17 cellular contexts compared by ENCODE assay signal in the genomic region with DNA sequence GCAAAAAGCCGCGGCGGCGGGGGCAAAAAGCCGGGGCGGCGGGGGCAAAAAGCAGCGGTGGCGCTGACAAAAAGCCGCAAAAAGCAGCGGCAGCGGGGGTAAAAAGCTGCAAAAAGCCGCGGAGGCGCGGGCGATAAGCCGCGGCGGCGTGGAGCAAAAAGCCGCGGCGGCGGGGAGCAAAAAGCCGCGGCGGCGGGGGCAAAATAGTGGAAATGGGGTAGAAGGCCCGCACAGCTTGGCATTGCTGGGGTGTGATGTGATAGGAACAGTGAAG.
DNase-seq lines count a peak whose midpoint lies in the region; ATAC-seq, FAIRE-seq and TF ChIP-seq lines count a peak whose summit lies in the region.
"Had no signal": no experiment of that assay in that cellular context is flagged by ENCODE, and none has a peak within 500 bp of the region (broad histone marks: within the 10 kb centered on the region; RNA-seq: fewer than 3 reads in every experiment).

No MANE protein-coding gene starts in this region.

- peaks cover 0 to 12% (median 0%) of the 10 kb centered on the region in 12 donors for H3K9me3 ChIP-seq in heart left ventricle
- H3K9me3 ChIP-seq in naive thymus-derived CD4-positive, alpha-beta T cell (ENCODE audit: control insufficient read depth in 2 of 3, low read length in 3 of 3): no peaks in the 10 kb centered on the region
- H3K9me3 ChIP-seq: body of pancreas, vagina had no signal

- DNase-seq in heart left ventricle: no peak
- no peak for DNase-seq in Right ventricle myocardium superior
- DNase-seq in astrocyte of the cerebellum (ENCODE audit: low read depth): no peak
- no peak for DNase-seq in naive thymus-derived CD4-positive, alpha-beta T cell
- peak; percentile 24 for DNase-seq in urothelium cell line (ENCODE audit: low spot score)
- DNase-seq: activated CD8-positive, alpha-beta memory T cell treated with anti-CD3 and anti-CD28 coated beads, Interleukin-2, amount 10 ng/mL, durations not matched to agents 7 days and 5 days; NCI-H1436; NCI-H345; stimulated activated naive B cell treated with anti-CD40 and anti-IgM and Interleukin-4, amounts not matched to agents 10 μg/mL and 1 μg/mL and 100 μg/mL, for 72 hours had no signal

- H3K9me3 Mint-ChIP-seq in naive thymus-derived CD4-positive, alpha-beta T cell: peaks cover 0 to 28% (median 5%) of the 10 kb centered on the region in 11 donors

- TF ChIP-seq CTCF in heart left ventricle (IDR thresholded peaks at IDR 0.05): no peak
- TF ChIP-seq CTCF in astrocyte of the cerebellum (IDR thresholded peaks at IDR 0.05; ENCODE audit: low read depth, low read length, missing control alignments): no peak

- no peaks in the 10 kb centered on the region for H3K36me3 Mint-ChIP-seq in naive thymus-derived CD4-positive, alpha-beta T cell
- H3K36me3 Mint-ChIP-seq: stimulated activated naive B cell treated with anti-CD40 and anti-IgM and Interleukin-4, amounts not matched to agents 10 μg/mL and 1 μg/mL and 100 μg/mL, for 72 hours had no signal

- peak overlapping the region in 1 of 12 donors; percentile 29 for H3K27ac ChIP-seq in heart left ventricle
- H3K27ac ChIP-seq in naive thymus-derived CD4-positive, alpha-beta T cell (ENCODE audit: low read depth, low read length): no peak overlapping the region
- H3K27ac ChIP-seq: body of pancreas, vagina had no signal

- peak overlapping the region; percentile 2 to 54 (median 36) for H3K4me3 ChIP-seq in heart left ventricle
- peak overlapping the region; percentile 16 for H3K4me3 ChIP-seq in astrocyte of the cerebellum (ENCODE audit: low read depth, low read length)
- H3K4me3 ChIP-seq in naive thymus-derived CD4-positive, alpha-beta T cell (ENCODE audit: low read length): no peak overlapping the region
- H3K4me3 ChIP-seq: body of pancreas, vagina had no signal

- H3K27me3 ChIP-seq in heart left ventricle: peaks cover 0 to 26% (median 11%) of the 10 kb centered on the region in 9 donors
- H3K27me3 ChIP-seq in naive thymus-derived CD4-positive, alpha-beta T cell (ENCODE audit: control insufficient read depth in 2 of 2, insufficient read depth in 2 of 2, low read length in 2 of 2): no peaks in the 10 kb centered on the region
- H3K27me3 ChIP-seq: body of pancreas, vagina had no signal

- no peak for FAIRE-seq in urothelium cell line (lab: Jason Lieb, UNC)
- FAIRE-seq: G401.6 had no signal

- WGBS in heart left ventricle, 4 donors: 2 to 13% (median 8%) methylated on average over 30 of the region's 30 CpGs

- H3K27me3 Mint-ChIP-seq in naive thymus-derived CD4-positive, alpha-beta T cell: peaks cover 13 to 37% (median 28%) of the 10 kb centered on the region in 5 donors

- no peak for ATAC-seq in heart left ventricle
- no peak for ATAC-seq in Right ventricle myocardium superior (ENCODE audit: poor library complexity)
- ATAC-seq in naive thymus-derived CD4-positive, alpha-beta T cell: no peak
- no peak for ATAC-seq in GM21619 (IDR thresholded peaks at IDR 0.05; ENCODE audit: unreplicated experiment)
- no peak for ATAC-seq in GM18870 (IDR thresholded peaks at IDR 0.05; ENCODE audit: unreplicated experiment)
- no peak for ATAC-seq in HG03457 (IDR thresholded peaks at IDR 0.05; ENCODE audit: unreplicated experiment)
- ATAC-seq: activated CD8-positive, alpha-beta memory T cell treated with anti-CD3 and anti-CD28 coated beads, Interleukin-2, amount 10 ng/mL, durations not matched to agents 7 days and 5 days; body of pancreas; HCT116; left lobe of liver; stimulated activated naive B cell treated with anti-CD40 and anti-IgM and Interleukin-4, amounts not matched to agents 10 μg/mL and 1 μg/mL and 100 μg/mL, for 72 hours had no signal

- H3K36me3 ChIP-seq in heart left ventricle: no peaks in the 10 kb centered on the region
- H3K36me3 ChIP-seq in naive thymus-derived CD4-positive, alpha-beta T cell (ENCODE audit: control insufficient read depth in 2 of 3, insufficient read depth in 3 of 3, low read length in 3 of 3): no peaks in the 10 kb centered on the region
- H3K36me3 ChIP-seq: vagina had no signal

- POLR2A ChIA-PET in naive thymus-derived CD4-positive, alpha-beta T cell (lab: Charles Lee): no interaction called here

- peaks cover 0 to 8% (median 0%) of the 10 kb centered on the region in 12 donors for H3K4me1 ChIP-seq in heart left ventricle
- H3K4me1 ChIP-seq in naive thymus-derived CD4-positive, alpha-beta T cell (ENCODE audit: control insufficient read depth in 2 of 2, insufficient read depth in 2 of 2, low read length in 2 of 2): no peaks in the 10 kb centered on the region
- H3K4me1 ChIP-seq: vagina had no signal

- CTCF ChIA-PET in naive thymus-derived CD4-positive, alpha-beta T cell (lab: Charles Lee): no interaction called here

- no peak overlapping the region for H3K27ac Mint-ChIP-seq in naive thymus-derived CD4-positive, alpha-beta T cell
- H3K27ac Mint-ChIP-seq: activated CD8-positive, alpha-beta memory T cell treated with anti-CD3 and anti-CD28 coated beads, Interleukin-2, amount 10 ng/mL, durations not matched to agents 7 days and 5 days; stimulated activated naive B cell treated with anti-CD40 and anti-IgM and Interleukin-4, amounts not matched to agents 10 μg/mL and 1 μg/mL and 100 μg/mL, for 72 hours had no signal

- peak overlapping the region in 6 of 10 donors; percentile 16 to 38 (median 24) for H3K4me3 Mint-ChIP-seq in naive thymus-derived CD4-positive, alpha-beta T cell
- H3K4me3 Mint-ChIP-seq: activated CD8-positive, alpha-beta memory T cell treated with anti-CD3 and anti-CD28 coated beads, Interleukin-2, amount 10 ng/mL, durations not matched to agents 7 days and 5 days; stimulated activated naive B cell treated with anti-CD40 and anti-IgM and Interleukin-4, amounts not matched to agents 10 μg/mL and 1 μg/mL and 100 μg/mL, for 72 hours had no signal

- intact Hi-C loops in heart left ventricle (cut with DNase I): no loop called here
- intact Hi-C loops in Right ventricle myocardium superior (cut with DNase I): no loop called here
- intact Hi-C loops in naive thymus-derived CD4-positive, alpha-beta T cell (cut with micrococcal nuclease): no loop called here

- peaks cover 0 to 6% (median 5%) of the 10 kb centered on the region in 7 donors for H3K4me1 Mint-ChIP-seq in naive thymus-derived CD4-positive, alpha-beta T cell
- H3K4me1 Mint-ChIP-seq: activated CD8-positive, alpha-beta memory T cell treated with anti-CD3 and anti-CD28 coated beads, Interleukin-2, amount 10 ng/mL, durations not matched to agents 7 days and 5 days; stimulated activated naive B cell treated with anti-CD40 and anti-IgM and Interleukin-4, amounts not matched to agents 10 μg/mL and 1 μg/mL and 100 μg/mL, for 72 hours had no signal

- in situ Hi-C loops in astrocyte of the cerebellum (cut with HindIII; ENCODE audit: low sequenced_read_pairs): no loop called here

- no peak for TF ChIP-seq POLR2A in heart left ventricle (IDR thresholded peaks at IDR 0.05)
